In genomic region chr5:63164339-63164738, GRCh38 we compare ENCODE assay signal across 8 cellular contexts.
"Had no signal": no experiment of that assay in that cellular context is flagged by ENCODE, and none has a peak within 500 bp of the region (broad histone marks: within the 10 kb centered on the region; RNA-seq: fewer than 3 reads in every experiment).

No MANE protein-coding gene starts in this region.

- H3K27me3 Mint-ChIP-seq: IgD-negative memory B cell had no signal

- ATAC-seq: HCT116 had no signal

- H3K9me3 ChIP-seq: HAP-1 had no signal

- H3K36me3 ChIP-seq: HAP-1 had no signal

- H3K4me3 Mint-ChIP-seq: HFFc6, IgD-negative memory B cell had no signal

- H3K4me1 Mint-ChIP-seq: IgD-negative memory B cell had no signal

- H3K4me1 ChIP-seq: HAP-1 had no signal

- H3K9ac ChIP-seq: GM23248 had no signal

- H3K27ac Mint-ChIP-seq: HFFc6, IgD-negative memory B cell had no signal

- H3K4me3 ChIP-seq: GM23248, HAP-1 had no signal

- DNase-seq: GM23248, GOT3, H7, HFFc6, KBM-7 had no signal

- H3K27ac ChIP-seq: GM23248 had no signal

- H2AFZ ChIP-seq: GM23248 had no signal
